In the genomic region with DNA sequence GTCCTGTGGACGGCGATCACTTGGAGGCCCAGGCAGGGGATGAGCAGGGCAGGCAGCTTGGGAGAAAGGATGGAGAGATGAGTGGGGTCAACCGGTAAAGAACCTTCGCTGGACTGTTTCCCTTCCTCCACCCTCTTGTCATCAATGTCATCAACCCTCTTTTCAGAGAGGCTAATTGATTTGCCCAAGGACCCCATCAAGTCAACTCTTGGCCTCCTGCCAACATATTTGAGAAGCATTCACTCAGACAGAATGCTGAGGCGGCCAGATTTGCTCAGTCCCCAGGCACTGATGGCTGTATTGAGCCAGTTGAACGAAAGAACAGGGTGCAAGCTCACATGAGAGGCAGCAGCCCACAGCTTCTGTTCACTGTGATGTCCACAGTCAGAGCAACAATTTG, we compare ENCODE assay signal across 14 cellular contexts.
"Had no signal": no experiment of that assay in that cellular context is flagged by ENCODE, and none has a peak within 500 bp of the region (broad histone marks: within the 10 kb centered on the region; RNA-seq: fewer than 3 reads in every experiment).

No MANE protein-coding gene starts in this region.

- DNase-seq: activated T-cell treated with anti-CD3 and anti-CD28 coated beads, Interleukin-2, amount 50 U/mL, for 1 hour; aorta; effector CD4-positive, alpha-beta T cell; kidney; lower lobe of right lung; naive B cell; stimulated activated CD4-positive, alpha-beta T cell treated with anti-CD3 and anti-CD28 coated beads, Interleukin-4, amount 100 ng/mL, for 24 hours; stimulated activated naive CD4-positive, alpha-beta T cell treated with Interleukin-2 at 50 U/mL for 16 hours had no signal

- ATAC-seq: activated naive CD4-positive, alpha-beta T cell treated with anti-CD3 and anti-CD28 coated beads, Interleukin-2, amount 50 U/mL, for 72 hours; lower lobe of right lung; WTC11 had no signal

- H3K4me3 ChIP-seq: lower lobe of right lung, neural progenitor cell, right atrium auricular region, thoracic aorta, vagina had no signal
